In genomic region chr17:51813166-51813783, GRCh38 we compare ENCODE assay signal across 18 cellular contexts.
DNase-seq lines count a peak whose midpoint lies in the region; ATAC-seq and TF ChIP-seq lines count a peak whose summit lies in the region.
"Had no signal": no experiment of that assay in that cellular context is flagged by ENCODE, and none has a peak within 500 bp of the region (broad histone marks: within the 10 kb centered on the region; RNA-seq: fewer than 3 reads in every experiment).

No MANE protein-coding gene starts in this region.

- peak overlapping the region in 3 of 4 donors; percentile 22 to 61 (median 52) for H3K27ac ChIP-seq in body of pancreas
- no peak overlapping the region for H3K27ac ChIP-seq in gastroesophageal sphincter
- H3K27ac ChIP-seq: Peyer's patch had no signal

- ATAC-seq in body of pancreas (no peak), mucosa of descending colon (peak; percentile 26), gastroesophageal sphincter (no peak), T-cell (replicated peaks in 1 of 4) (no peak)
- ATAC-seq: K562 had no signal

- no peak overlapping the region for H3K27ac Mint-ChIP-seq in T-cell
- H3K27ac Mint-ChIP-seq: B cell had no signal

- intact Hi-C loops in body of pancreas (cut with DNase I) = no loop called here
- intact Hi-C loops in mucosa of descending colon (cut with DNase I, micrococcal nuclease) = no loop called here

- no peak for TF ChIP-seq EP300 in gastroesophageal sphincter (IDR thresholded peaks at IDR 0.05)

- CTCF ChIA-PET in T-cell (lab: Charles Lee) = no interaction called here

- H3K4me3 Mint-ChIP-seq in T-cell = no peak overlapping the region
- H3K4me3 Mint-ChIP-seq: B cell, CD14-positive monocyte had no signal

- H3K4me1 ChIP-seq in body of pancreas (peaks cover 26% of the 10 kb centered on the region), mucosa of descending colon (ENCODE audit: low read depth) (peaks cover 17% of the 10 kb centered on the region), gastroesophageal sphincter (no peaks in the 10 kb centered on the region)
- H3K4me1 ChIP-seq: Peyer's patch had no signal

- TF ChIP-seq POLR2A in body of pancreas (IDR thresholded peaks at IDR 0.05) = no peak
- no peak for TF ChIP-seq POLR2A in gastroesophageal sphincter (IDR thresholded peaks at IDR 0.05)

- no peaks in the 10 kb centered on the region for H3K4me1 Mint-ChIP-seq in T-cell
- H3K4me1 Mint-ChIP-seq: B cell, CD14-positive monocyte had no signal

- peaks cover 0 to 15% of the 10 kb centered on the region in 2 donors for H3K27me3 Mint-ChIP-seq in T-cell
- H3K27me3 Mint-ChIP-seq: B cell had no signal

- DNase-seq in DMS153 (lab: John Stamatoyannopoulos, UW) = peak; percentile 54
- DNase-seq in NCI-H2227 (lab: John Stamatoyannopoulos, UW; ENCODE audit: unreplicated experiment) = peak; percentile 81
- no peak for DNase-seq in body of pancreas
- DNase-seq in mucosa of descending colon = no peak
- DNase-seq in superior temporal gyrus (ENCODE audit: extremely low spot score) = no peak
- DNase-seq in T-cell = no peak
- DNase-seq in NCI-H345 treated with DMSO at 0.1 percent for 48 hours (lab: John Stamatoyannopoulos, UW; ENCODE audit: unreplicated experiment) = no peak
- DNase-seq: EL, MG63, NCI-H1048, NCI-H2171, NCI-H446 treated with DMSO at 0.1 percent for 48 hours, NCI-H526 treated with DMSO at 0.1 percent for 48 hours, Peyer's patch had no signal

- H3K9me3 Mint-ChIP-seq in T-cell = no peaks in the 10 kb centered on the region

- H3K4me3 ChIP-seq in body of pancreas (no peak overlapping the region), mucosa of descending colon (no peak overlapping the region), gastroesophageal sphincter (no peak overlapping the region)
- H3K4me3 ChIP-seq: K562, MG63, Peyer's patch had no signal

- TF ChIP-seq CTCF in body of pancreas (IDR thresholded peaks at IDR 0.05) (no peak), mucosa of descending colon (IDR thresholded peaks at IDR 0.05) (no peak), gastroesophageal sphincter (IDR thresholded peaks at IDR 0.05) (no peak)

- H3K27me3 ChIP-seq in body of pancreas = no peaks in the 10 kb centered on the region
- H3K27me3 ChIP-seq in gastroesophageal sphincter = no peaks in the 10 kb centered on the region
- H3K27me3 ChIP-seq: Peyer's patch had no signal

- no peaks in the 10 kb centered on the region for H3K36me3 Mint-ChIP-seq in T-cell
- H3K36me3 Mint-ChIP-seq: CD14-positive monocyte had no signal

- no peaks in the 10 kb centered on the region for H3K36me3 ChIP-seq in body of pancreas (replicated peaks in 1 of 2; ENCODE audit: insufficient read depth in 1 of 2, low read depth in 2 of 2)
- no peaks in the 10 kb centered on the region for H3K36me3 ChIP-seq in mucosa of descending colon (ENCODE audit: low read depth)
- H3K36me3 ChIP-seq in gastroesophageal sphincter = no peaks in the 10 kb centered on the region
- H3K36me3 ChIP-seq: MG63, Peyer's patch had no signal

- WGBS in body of pancreas, 2 donors = 63 to 66% methylated on average over 7 to 8 of the region's 8 CpGs
- 72 to 78% methylated on average over 3 to 7 of the region's 8 CpGs for WGBS in gastroesophageal sphincter (ENCODE audit: low coverage in 1 of 2), 2 donors

- H3K9me3 ChIP-seq in body of pancreas = no peaks in the 10 kb centered on the region
- H3K9me3 ChIP-seq in mucosa of descending colon = no peaks in the 10 kb centered on the region
- no peaks in the 10 kb centered on the region for H3K9me3 ChIP-seq in gastroesophageal sphincter
- H3K9me3 ChIP-seq: MG63, Peyer's patch had no signal

- POLR2A ChIA-PET in T-cell (lab: Charles Lee) = no interaction called here

Comparison
In these comparisons a context has a peak if more than half of its experiments do, and no peak if none do; other contexts are left out.
1. DNase-seq: peak in DMS153 (single experiment) and NCI-H2227 (single experiment); none in body of pancreas (0 of 4), mucosa of descending colon (0 of 3), superior temporal gyrus (single experiment), T-cell (0 of 34) and NCI-H345 treated with DMSO at 0.1 percent for 48 hours (single experiment).
2. H3K27ac ChIP-seq: peak in body of pancreas (3 of 4); none in gastroesophageal sphincter (0 of 4).